In genomic region chr12:64757778-64758177, GRCh38 we compare ENCODE assay signal across 10 cellular contexts. TPM values are rescaled to one million over a fixed set of nuclear protein-coding genes. Genes with fewer than 3 reads are reported as not detected.
DNase-seq lines count a peak whose midpoint lies in the region; ATAC-seq and TF ChIP-seq lines count a peak whose summit lies in the region.
"Had no signal": no experiment of that assay in that cellular context is flagged by ENCODE, and none has a peak within 500 bp of the region (broad histone marks: within the 10 kb centered on the region; RNA-seq: fewer than 3 reads in every experiment).

No MANE protein-coding gene starts in this region.

- no peak overlapping the region for H3K27ac Mint-ChIP-seq in activated CD4-positive, alpha-beta T cell treated with anti-CD3 and anti-CD28 coated beads for 36 hours
- peak overlapping the region; percentile 80 for H3K27ac Mint-ChIP-seq in T-helper 17 cell
- H3K27ac Mint-ChIP-seq in stimulated activated naive B cell treated with anti-CD40 and anti-IgM and Interleukin-4, amounts not matched to agents 10 μg/mL and 1 μg/mL and 100 μg/mL, for 72 hours, result peak overlapping the region; percentile 31

- no peak for TF ChIP-seq CTCF in fibroblast of the aortic adventitia (IDR thresholded peaks at IDR 0.05; ENCODE audit: insufficient read depth, low read length)

- peak overlapping the region; percentile 88 for H3K4me3 Mint-ChIP-seq in activated CD4-positive, alpha-beta T cell treated with anti-CD3 and anti-CD28 coated beads for 36 hours
- peak overlapping the region; percentile 53 for H3K4me3 Mint-ChIP-seq in T-helper 17 cell
- peak overlapping the region; percentile 62 to 84 for H3K4me3 Mint-ChIP-seq in stimulated activated naive B cell treated with anti-CD40 and anti-IgM and Interleukin-4, amounts not matched to agents 10 μg/mL and 1 μg/mL and 100 μg/mL, for 72 hours

- CTCF ChIA-PET in activated CD4-positive, alpha-beta T cell treated with anti-CD3 and anti-CD28 coated beads for 36 hours (lab: Charles Lee), result interaction anchor here (0.8 to 1.1 kb wide), 3 partner anchors 13 to 208 kb away, joined by 3 to 4 read pairs (median 3); no protein-coding TSS in a partner anchor

- H3K4me3 ChIP-seq in fibroblast of the aortic adventitia (ENCODE audit: low read depth, low read length), result peak overlapping the region; percentile 42

- H3K9me3 Mint-ChIP-seq in activated CD4-positive, alpha-beta T cell treated with anti-CD3 and anti-CD28 coated beads for 36 hours (ENCODE audit: low read depth), result no peaks in the 10 kb centered on the region
- H3K9me3 Mint-ChIP-seq in stimulated activated naive B cell treated with anti-CD40 and anti-IgM and Interleukin-4, amounts not matched to agents 10 μg/mL and 1 μg/mL and 100 μg/mL, for 72 hours, result no peaks in the 10 kb centered on the region

- POLR2A ChIA-PET in activated CD4-positive, alpha-beta T cell treated with anti-CD3 and anti-CD28 coated beads for 36 hours (lab: Charles Lee), result no interaction called here

- H3K27me3 Mint-ChIP-seq in activated CD4-positive, alpha-beta T cell treated with anti-CD3 and anti-CD28 coated beads for 36 hours, result no peaks in the 10 kb centered on the region
- no peaks in the 10 kb centered on the region for H3K27me3 Mint-ChIP-seq in T-helper 17 cell
- no peaks in the 10 kb centered on the region for H3K27me3 Mint-ChIP-seq in stimulated activated naive B cell treated with anti-CD40 and anti-IgM and Interleukin-4, amounts not matched to agents 10 μg/mL and 1 μg/mL and 100 μg/mL, for 72 hours

- intact Hi-C loops in activated CD4-positive, alpha-beta T cell treated with anti-CD3 and anti-CD28 coated beads for 36 hours (cut with DNase I, micrococcal nuclease), result loop anchor here (5.0 kb wide), 2 partner anchors 130 to 975 kb away; no protein-coding TSS in a partner anchor

- no peaks in the 10 kb centered on the region for H3K9me3 ChIP-seq in T-helper 17 cell (ENCODE audit: control insufficient read depth, low read length, poor library complexity, severe bottlenecking)

- peaks cover 59% of the 10 kb centered on the region for H3K4me1 Mint-ChIP-seq in activated CD4-positive, alpha-beta T cell treated with anti-CD3 and anti-CD28 coated beads for 36 hours
- peaks cover 45% of the 10 kb centered on the region for H3K4me1 Mint-ChIP-seq in T-helper 17 cell
- H3K4me1 Mint-ChIP-seq in stimulated activated naive B cell treated with anti-CD40 and anti-IgM and Interleukin-4, amounts not matched to agents 10 μg/mL and 1 μg/mL and 100 μg/mL, for 72 hours, result peaks cover 22 to 43% of the 10 kb centered on the region in 2 donors

- no peak for DNase-seq in activated CD4-positive, alpha-beta T cell treated with anti-CD3 and anti-CD28 coated beads for 36 hours
- DNase-seq in activated CD4-positive, alpha-beta T cell treated with anti-CD3 and anti-CD28 coated beads, Interleukin-2, amount 50 U/mL, for 1 hour, result no peak
- DNase-seq in T-helper 17 cell (no peak), fibroblast of the aortic adventitia (ENCODE audit: low read depth) (peak; percentile 18), NCI-H526 (lab: John Stamatoyannopoulos, UW) (no peak)
- no peak for DNase-seq in stimulated activated naive B cell treated with anti-CD40 and anti-IgM and Interleukin-4, amounts not matched to agents 10 μg/mL and 1 μg/mL and 100 μg/mL, for 72 hours
- DNase-seq: mesendoderm, NCI-H2171 treated with DMSO at 0.1 percent for 48 hours had no signal

- H3K36me3 Mint-ChIP-seq in activated CD4-positive, alpha-beta T cell treated with anti-CD3 and anti-CD28 coated beads for 36 hours (ENCODE audit: low read depth), result peaks cover 12% of the 10 kb centered on the region
- no peaks in the 10 kb centered on the region for H3K36me3 Mint-ChIP-seq in T-helper 17 cell (ENCODE audit: low read depth)
- H3K36me3 Mint-ChIP-seq in stimulated activated naive B cell treated with anti-CD40 and anti-IgM and Interleukin-4, amounts not matched to agents 10 μg/mL and 1 μg/mL and 100 μg/mL, for 72 hours, result peaks cover 6 to 10% of the 10 kb centered on the region in 2 donors

- no peak for ATAC-seq in activated CD4-positive, alpha-beta T cell treated with anti-CD3 and anti-CD28 coated beads for 36 hours
- ATAC-seq in T-helper 17 cell (no peak), GM19463 (IDR thresholded peaks at IDR 0.05; ENCODE audit: unreplicated experiment) (no peak), GM19035 (IDR thresholded peaks at IDR 0.05; ENCODE audit: unreplicated experiment) (no peak)
- no peak for ATAC-seq in stimulated activated naive B cell treated with anti-CD40 and anti-IgM and Interleukin-4, amounts not matched to agents 10 μg/mL and 1 μg/mL and 100 μg/mL, for 72 hours (replicated peaks)

RNA-seq across cellular contexts. Expression of gene GNS, which starts 1.4 kb away (rescaled TPM):
- 10 to 100 TPM; 19.9 to 21.9 TPM for total RNA-seq in activated CD4-positive, alpha-beta T cell treated with anti-CD3 and anti-CD28 coated beads for 36 hours
- total RNA-seq in T-helper 17 cell, result 10 to 100 TPM; 21.0 to 22.4 TPM
- 162 and 166 TPM in 2 replicates for total RNA-seq in fibroblast of the aortic adventitia (ENCODE audit: low replicate concordance)
